In the genomic region with DNA sequence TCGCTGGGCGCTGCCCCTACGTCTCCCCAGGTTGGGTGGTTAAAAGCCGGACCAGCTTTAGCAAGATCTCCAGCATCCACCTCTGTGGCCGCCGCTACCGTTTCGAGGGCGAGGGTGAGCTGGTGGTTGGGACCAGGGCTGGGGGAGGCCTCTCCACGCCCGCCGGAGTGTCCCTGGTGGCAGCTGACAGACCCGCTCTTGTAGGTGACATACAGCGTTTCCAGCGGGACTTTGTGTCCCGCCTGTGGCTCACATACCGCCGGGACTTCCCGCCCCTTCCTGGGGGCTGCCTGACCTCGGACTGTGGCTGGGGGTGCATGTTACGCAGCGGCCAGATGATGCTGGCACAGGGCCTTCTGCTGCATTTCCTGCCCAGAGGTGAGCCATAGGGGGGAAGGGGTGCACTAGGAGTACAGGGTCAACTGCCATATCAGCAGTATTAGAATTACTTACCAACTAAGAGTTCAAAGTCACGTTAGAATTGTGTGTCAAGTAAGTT, we compare ENCODE assay signal across 8 cellular contexts. TPM values are rescaled to one million over a fixed set of nuclear protein-coding genes. Genes with fewer than 3 reads are reported as not detected.
DNase-seq lines count a peak whose midpoint lies in the region; ATAC-seq and TF ChIP-seq lines count a peak whose summit lies in the region.

No MANE protein-coding gene starts in this region.

- H3K4me1 Mint-ChIP-seq in activated T-helper 17 cell treated with anti-CD3 and anti-CD28 coated beads, Interleukin-2, amount 50 U/mL, for 72 hours, result no peaks in the 10 kb centered on the region

- H3K27ac ChIP-seq in iPS-20b (ENCODE audit: low read length), result no peak overlapping the region

- H3K4me1 ChIP-seq in iPS-20b (ENCODE audit: insufficient read depth, low read length), result no peaks in the 10 kb centered on the region

- TF ChIP-seq CTCF in HFF-Myc (IDR thresholded peaks at IDR 0.05; ENCODE audit: low read depth, low read length, missing control alignments), result no peak

- H3K36me3 ChIP-seq in iPS-20b (ENCODE audit: insufficient read depth, low read depth, low read length), result peaks cover 19% of the 10 kb centered on the region; the same call in 1 of the 2 replicates

- peaks cover 35% of the 10 kb centered on the region for H3K36me3 Mint-ChIP-seq in activated T-helper 17 cell treated with anti-CD3 and anti-CD28 coated beads, Interleukin-2, amount 50 U/mL, for 72 hours (ENCODE audit: low read depth)

- DNase-seq in HFF-Myc (ENCODE audit: extremely low read depth, low read depth) (no peak), putamen (ENCODE audit: low spot score) (no peak), DMS114 treated with DMSO at 0.1 percent for 48 hours (lab: John Stamatoyannopoulos, UW; ENCODE audit: unreplicated experiment) (no peak), inferior parietal cortex (ENCODE audit: extremely low spot score) (no peak)
- DNase-seq in stimulated activated naive CD8-positive, alpha-beta T cell treated with anti-CD3 and anti-CD28 coated beads, Interleukin-15, Interleukin-2, amounts not matched to agents 100 U/mL and 50 U/mL, for 24 hours, result peak; percentile 27

- H3K27me3 Mint-ChIP-seq in activated T-helper 17 cell treated with anti-CD3 and anti-CD28 coated beads, Interleukin-2, amount 50 U/mL, for 72 hours, result no peaks in the 10 kb centered on the region

- peak overlapping the region; percentile 81 for H3K27ac Mint-ChIP-seq in activated T-helper 17 cell treated with anti-CD3 and anti-CD28 coated beads, Interleukin-2, amount 50 U/mL, for 72 hours

- H3K4me3 Mint-ChIP-seq in activated T-helper 17 cell treated with anti-CD3 and anti-CD28 coated beads, Interleukin-2, amount 50 U/mL, for 72 hours, result peak overlapping the region; percentile 79

- H3K9me3 Mint-ChIP-seq in activated T-helper 17 cell treated with anti-CD3 and anti-CD28 coated beads, Interleukin-2, amount 50 U/mL, for 72 hours, result no peaks in the 10 kb centered on the region

- H3K9me3 ChIP-seq in iPS-20b (ENCODE audit: insufficient read depth, low read depth, low read length), result no peaks in the 10 kb centered on the region

- no peak for ATAC-seq in activated T-helper 17 cell treated with anti-CD3 and anti-CD28 coated beads, Interleukin-2, amount 50 U/mL, for 72 hours (replicated peaks)
- ATAC-seq in stimulated activated naive CD8-positive, alpha-beta T cell treated with anti-CD3 and anti-CD28 coated beads, Interleukin-15, Interleukin-2, amounts not matched to agents 100 U/mL and 50 U/mL, for 24 hours, result no peak
- no peak for ATAC-seq in HG02610 (IDR thresholded peaks at IDR 0.05; ENCODE audit: unreplicated experiment)

- H3K9ac ChIP-seq in iPS-20b (ENCODE audit: low read depth, low read length), result no peak overlapping the region; the same call in 1 of the 2 replicates

- no peaks in the 10 kb centered on the region for H3K27me3 ChIP-seq in iPS-20b (ENCODE audit: insufficient read depth, low read length)

- H3K4me3 ChIP-seq in HFF-Myc (replicated peaks; ENCODE audit: low read depth, low read length) (peak overlapping the region; percentile 81), iPS-20b (ENCODE audit: low read length) (peak overlapping the region; percentile 89)

RNA-seq across cellular contexts. Expression of a gene that starts 1.1 kb away (rescaled TPM):
- total RNA-seq in activated T-helper 17 cell treated with anti-CD3 and anti-CD28 coated beads, Interleukin-2, amount 50 U/mL, for 72 hours, result 10 to 100 TPM; 27.4 to 37.8 TPM

RNA-seq across cellular contexts. Expression of a gene that starts 21.0 kb away (rescaled TPM):
- total RNA-seq in activated T-helper 17 cell treated with anti-CD3 and anti-CD28 coated beads, Interleukin-2, amount 50 U/mL, for 72 hours, result 10 to 100 TPM; 43.3 to 52.5 TPM

RNA-seq across cellular contexts. Expression of a gene that starts 24.0 kb away (rescaled TPM):
- 10 to 100 TPM; 21.2 to 46.6 TPM for total RNA-seq in activated T-helper 17 cell treated with anti-CD3 and anti-CD28 coated beads, Interleukin-2, amount 50 U/mL, for 72 hours

RNA-seq across cellular contexts. Expression of a gene that starts 27.6 kb away (rescaled TPM):
- total RNA-seq in activated T-helper 17 cell treated with anti-CD3 and anti-CD28 coated beads, Interleukin-2, amount 50 U/mL, for 72 hours, result under 1 TPM in 1 of 2 donors, not detected in 1; 0.11 TPM

RNA-seq across cellular contexts. Expression of a gene that starts 41.6 kb away (rescaled TPM):
- 10 to 100 TPM; 71.5 to 99.6 TPM for total RNA-seq in activated T-helper 17 cell treated with anti-CD3 and anti-CD28 coated beads, Interleukin-2, amount 50 U/mL, for 72 hours
